Comparison of ENCODE assay signal across 8 cellular contexts in genomic region chr15:81274932-81275341, GRCh38. TPM values are rescaled to one million over a fixed set of nuclear protein-coding genes. Genes with fewer than 3 reads are reported as not detected.
DNase-seq lines count a peak whose midpoint lies in the region; ATAC-seq and TF ChIP-seq lines count a peak whose summit lies in the region.

No MANE protein-coding gene starts in this region.

- no peaks in the 10 kb centered on the region for H3K9me3 ChIP-seq in MM.1S (replicated peaks; ENCODE audit: insufficient read depth, low read length)
- no peaks in the 10 kb centered on the region for H3K9me3 ChIP-seq in psoas muscle

- H3K9ac ChIP-seq in MM.1S (ENCODE audit: low read length): no peak overlapping the region

- H3K36me3 ChIP-seq in H7 (replicated peaks; ENCODE audit: control insufficient read depth, insufficient read depth, low read length) (no peaks in the 10 kb centered on the region), MM.1S (replicated peaks; ENCODE audit: insufficient read depth, low read length) (no peaks in the 10 kb centered on the region), psoas muscle (ENCODE audit: insufficient read depth in 1 of 2, low read depth in 1 of 2) (no peaks in the 10 kb centered on the region)

- WGBS in psoas muscle, 3 donors: 17 to 22% (median 18%) methylated on average over 9 of the region's 9 CpGs

- H3K27ac ChIP-seq in MM.1S (ENCODE audit: low read length): no peak overlapping the region
- H3K27ac ChIP-seq in psoas muscle: no peak overlapping the region

- H3K4me3 ChIP-seq in H7 (ENCODE audit: insufficient read depth, low read depth, low read length) (no peak overlapping the region), MM.1S (ENCODE audit: low read length) (no peak overlapping the region), psoas muscle (no peak overlapping the region)

- peak; percentile 83 for TF ChIP-seq CTCF in MM.1S (IDR thresholded peaks at IDR 0.05; ENCODE audit: low read length)
- peak; percentile 79 for TF ChIP-seq CTCF in psoas muscle (IDR thresholded peaks at IDR 0.05)

- H3K27ac Mint-ChIP-seq in activated naive CD8-positive, alpha-beta T cell treated with anti-CD3 and anti-CD28 coated beads for 36 hours: peak overlapping the region; percentile 39

- H3K4me1 ChIP-seq in MM.1S (ENCODE audit: low read length): peaks cover 12% of the 10 kb centered on the region
- H3K4me1 ChIP-seq in psoas muscle: no peaks in the 10 kb centered on the region

- peaks cover 19% of the 10 kb centered on the region for H3K9me3 Mint-ChIP-seq in activated naive CD8-positive, alpha-beta T cell treated with anti-CD3 and anti-CD28 coated beads for 36 hours

- no peaks in the 10 kb centered on the region for H3K79me2 ChIP-seq in MM.1S (ENCODE audit: low read length)

- H3K27me3 Mint-ChIP-seq in activated naive CD8-positive, alpha-beta T cell treated with anti-CD3 and anti-CD28 coated beads for 36 hours: no peaks in the 10 kb centered on the region

- H3K4me3 Mint-ChIP-seq in activated naive CD8-positive, alpha-beta T cell treated with anti-CD3 and anti-CD28 coated beads for 36 hours: peak overlapping the region; percentile 0

- no peaks in the 10 kb centered on the region for H3F3A ChIP-seq in MM.1S (ENCODE audit: insufficient read depth, low read length)

- intact Hi-C loops in cardiac septum (cut with DNase I) (loop anchor here (2.0 kb wide), 2 partner anchors 62 to 126 kb away; no protein-coding TSS in a partner anchor), psoas muscle (cut with DNase I) (loop anchor here (1.0 to 10.0 kb wide), 4 partner anchors 57 to 200 kb away; no protein-coding TSS in a partner anchor)

- peaks cover 24% of the 10 kb centered on the region for H3K36me3 Mint-ChIP-seq in activated naive CD8-positive, alpha-beta T cell treated with anti-CD3 and anti-CD28 coated beads for 36 hours

- H3K27me3 ChIP-seq in H7 (ENCODE audit: control insufficient read depth, insufficient read depth, low read length) (no peaks in the 10 kb centered on the region), MM.1S (replicated peaks; ENCODE audit: insufficient read depth, low read length) (no peaks in the 10 kb centered on the region), psoas muscle (ENCODE audit: insufficient read depth in 3 of 3, low read length in 2 of 3) (no peaks in the 10 kb centered on the region)

- peaks cover 35% of the 10 kb centered on the region for H3K4me1 Mint-ChIP-seq in activated naive CD8-positive, alpha-beta T cell treated with anti-CD3 and anti-CD28 coated beads for 36 hours

- no peaks in the 10 kb centered on the region for H3K9me2 ChIP-seq in MM.1S (replicated peaks; ENCODE audit: insufficient read depth, low read length)

- no peaks in the 10 kb centered on the region for H4K20me1 ChIP-seq in MM.1S (ENCODE audit: insufficient read depth, low read length)

- DNase-seq in GM03348 (ENCODE audit: low spot score) (peak; percentile 88), H7 (peak; percentile 82), MM.1S (peak; percentile 88), SKM-1 treated with dmso at 0.1 percent for 144 hours (lab: John Stamatoyannopoulos, UW; ENCODE audit: unreplicated experiment) (peak; percentile 81), cardiac septum (ENCODE audit: low spot score) (peak; percentile 89), psoas muscle (peak; percentile 68 to 81)
- DNase-seq in activated naive CD8-positive, alpha-beta T cell treated with anti-CD3 and anti-CD28 coated beads for 36 hours: peak; percentile 77

- no peak overlapping the region for H3K4me2 ChIP-seq in MM.1S (ENCODE audit: low read depth, low read length)

- H2AFZ ChIP-seq in MM.1S (ENCODE audit: low read length): 0 out of 2 replicates have a peak overlapping the region, but pooled peaks have one; percentile 41

- ATAC-seq in psoas muscle: peak; percentile 71 to 85 (median 82)
- ATAC-seq in HG02970 (IDR thresholded peaks at IDR 0.05; ENCODE audit: low FRiP score, unreplicated experiment): no peak

RNA-seq across cellular contexts. Expression of gene STARD5, which starts 49.0 kb away (rescaled TPM):
- 3.4 TPM in 2 replicates for total RNA-seq in H7 (2014; rRNA removed; shearing (Covaris generic))
- total RNA-seq in activated naive CD8-positive, alpha-beta T cell treated with anti-CD3 and anti-CD28 coated beads for 36 hours: 1 to 10 TPM; 6.2 to 7.7 TPM
- 1.3 TPM for total RNA-seq in cardiac septum
- 1 to 10 TPM in 2 of 4 donors, under 1 TPM in 2; 0.25 to 1.9 (median 0.92) TPM for total RNA-seq in psoas muscle
- under 1 TPM; 0.49 to 0.64 (median 0.55) TPM for polyA plus RNA-seq in psoas muscle
